In genomic region chr11:111591187-111591960, GRCh38 we compare ENCODE assay signal across 3 cellular contexts.
TF ChIP-seq lines count a peak whose summit lies in the region.

No MANE protein-coding gene starts in this region.

TF ChIP-seq in GM12891, 5 proteins besides CTCF, POLR2A, EP300 and RAD21:
- TF ChIP-seq TAF1 (IDR thresholded peaks at IDR 0.05; ENCODE audit: low read depth, low read length) (no peak), POU2F2 (IDR thresholded peaks at IDR 0.05; ENCODE audit: low read depth, low read length) (no peak), SPI1 (IDR thresholded peaks at IDR 0.05; ENCODE audit: low read depth, low read length) (no peak), POLR2AphosphoS5 (IDR thresholded peaks at IDR 0.05; ENCODE audit: low read depth, low read length) (no peak), PAX5 (IDR thresholded peaks at IDR 0.05; ENCODE audit: insufficient read depth, low read length, severe bottlenecking) (no peak)

TF ChIP-seq in GM23338, 12 proteins besides CTCF, POLR2A, EP300 and RAD21:
- TF ChIP-seq CREB1 (CRISPR knock-in tag; IDR thresholded peaks at IDR 0.05; ENCODE audit: low read depth) (no peak), EZH2phosphoT487 (IDR thresholded peaks at IDR 0.05; ENCODE audit: unreplicated experiment) (no peak), NANOG (IDR thresholded peaks at IDR 0.05; ENCODE audit: borderline replicate concordance) (no peak), ZNF462 (CRISPR knock-in tag; IDR thresholded peaks at IDR 0.05) (no peak), ZNF331 (CRISPR knock-in tag; IDR thresholded peaks at IDR 0.05; ENCODE audit: low read depth) (no peak)

TF ChIP-seq in K562, 482 proteins besides CTCF, POLR2A, EP300 and RAD21:
- TF ChIP-seq PBX2 (CRISPR knock-in tag; IDR thresholded peaks at IDR 0.05; ENCODE audit: low read depth) (no peak), PBX2 (tag; conservative IDR thresholded peaks at IDR 0.05; ENCODE audit: low read depth) (peak; percentile 51), MEIS2 (IDR thresholded peaks at IDR 0.05; ENCODE audit: partially characterized antibody) (peak; percentile 22), DEAF1 (CRISPR knock-in tag; IDR thresholded peaks at IDR 0.05) (no peak)
